ENCODE assay signal across 1 cellular context in the genomic region with DNA sequence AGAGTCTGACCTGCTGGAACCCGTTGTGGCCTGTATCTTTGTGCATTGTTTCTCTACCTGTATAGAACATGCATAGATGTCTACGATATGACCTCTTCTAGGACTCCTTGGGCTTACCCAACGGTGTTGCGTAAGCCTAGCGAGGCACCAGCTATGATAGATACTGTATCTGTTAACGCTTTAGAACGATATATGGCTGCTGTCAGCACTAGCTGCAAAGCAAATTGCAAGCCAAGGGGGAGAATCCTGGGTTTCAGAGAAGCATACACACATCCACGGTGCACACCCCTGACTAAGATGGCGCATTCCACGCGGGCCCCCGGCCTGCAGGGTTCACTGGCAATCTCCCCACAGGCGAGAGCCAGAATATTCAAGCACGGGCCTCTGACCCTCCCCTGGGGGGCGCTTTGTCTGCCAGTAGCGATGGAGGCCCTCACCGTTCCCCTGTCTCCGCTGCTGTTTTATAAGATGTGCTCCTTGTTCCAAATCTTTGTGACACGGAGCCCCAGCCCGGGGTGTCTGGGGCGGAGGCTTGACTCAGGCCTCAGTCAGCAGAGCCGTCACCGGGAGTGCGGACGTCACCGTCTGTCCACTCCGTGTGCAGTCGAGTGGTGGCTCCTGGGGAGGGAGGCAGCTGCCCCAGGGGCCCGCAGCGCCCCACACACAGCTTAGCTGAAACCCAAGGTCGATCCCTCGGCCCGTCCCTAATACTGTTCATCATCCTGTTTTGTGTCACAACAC.
TF ChIP-seq lines count a peak whose summit lies in the region.

No MANE protein-coding gene starts in this region.

TF ChIP-seq in WTC11, 78 proteins besides CTCF, POLR2A, EP300 and RAD21 (continued from another document):
- TF ChIP-seq, protein P1, sequence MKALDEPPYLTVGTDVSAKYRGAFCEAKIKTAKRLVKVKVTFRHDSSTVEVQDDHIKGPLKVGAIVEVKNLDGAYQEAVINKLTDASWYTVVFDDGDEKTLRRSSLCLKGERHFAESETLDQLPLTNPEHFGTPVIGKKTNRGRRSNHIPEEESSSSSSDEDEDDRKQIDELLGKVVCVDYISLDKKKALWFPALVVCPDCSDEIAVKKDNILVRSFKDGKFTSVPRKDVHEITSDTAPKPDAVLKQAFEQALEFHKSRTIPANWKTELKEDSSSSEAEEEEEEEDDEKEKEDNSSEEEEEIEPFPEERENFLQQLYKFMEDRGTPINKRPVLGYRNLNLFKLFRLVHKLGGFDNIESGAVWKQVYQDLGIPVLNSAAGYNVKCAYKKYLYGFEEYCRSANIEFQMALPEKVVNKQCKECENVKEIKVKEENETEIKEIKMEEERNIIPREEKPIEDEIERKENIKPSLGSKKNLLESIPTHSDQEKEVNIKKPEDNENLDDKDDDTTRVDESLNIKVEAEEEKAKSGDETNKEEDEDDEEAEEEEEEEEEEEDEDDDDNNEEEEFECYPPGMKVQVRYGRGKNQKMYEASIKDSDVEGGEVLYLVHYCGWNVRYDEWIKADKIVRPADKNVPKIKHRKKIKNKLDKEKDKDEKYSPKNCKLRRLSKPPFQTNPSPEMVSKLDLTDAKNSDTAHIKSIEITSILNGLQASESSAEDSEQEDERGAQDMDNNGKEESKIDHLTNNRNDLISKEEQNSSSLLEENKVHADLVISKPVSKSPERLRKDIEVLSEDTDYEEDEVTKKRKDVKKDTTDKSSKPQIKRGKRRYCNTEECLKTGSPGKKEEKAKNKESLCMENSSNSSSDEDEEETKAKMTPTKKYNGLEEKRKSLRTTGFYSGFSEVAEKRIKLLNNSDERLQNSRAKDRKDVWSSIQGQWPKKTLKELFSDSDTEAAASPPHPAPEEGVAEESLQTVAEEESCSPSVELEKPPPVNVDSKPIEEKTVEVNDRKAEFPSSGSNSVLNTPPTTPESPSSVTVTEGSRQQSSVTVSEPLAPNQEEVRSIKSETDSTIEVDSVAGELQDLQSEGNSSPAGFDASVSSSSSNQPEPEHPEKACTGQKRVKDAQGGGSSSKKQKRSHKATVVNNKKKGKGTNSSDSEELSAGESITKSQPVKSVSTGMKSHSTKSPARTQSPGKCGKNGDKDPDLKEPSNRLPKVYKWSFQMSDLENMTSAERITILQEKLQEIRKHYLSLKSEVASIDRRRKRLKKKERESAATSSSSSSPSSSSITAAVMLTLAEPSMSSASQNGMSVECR (CRISPR knock-in tag; IDR thresholded peaks at IDR 0.05; ENCODE audit: borderline replicate concordance) = no peak
- TF ChIP-seq RELA (CRISPR knock-in tag; IDR thresholded peaks at IDR 0.05; ENCODE audit: borderline replicate concordance) (no peak), ZNF138 (CRISPR knock-in tag; conservative IDR thresholded peaks at IDR 0.05) (no peak), ZNF121 (CRISPR knock-in tag; IDR thresholded peaks at IDR 0.05) (no peak), NFE2L1 (CRISPR knock-in tag; IDR thresholded peaks at IDR 0.05) (no peak), ZNF219 (CRISPR knock-in tag; IDR thresholded peaks at IDR 0.05; ENCODE audit: borderline replicate concordance) (no peak), TCF7 (CRISPR knock-in tag; IDR thresholded peaks at IDR 0.05; ENCODE audit: low read depth) (no peak), TEAD4 (CRISPR knock-in tag; IDR thresholded peaks at IDR 0.05) (no peak)
- TF ChIP-seq, protein P2, sequence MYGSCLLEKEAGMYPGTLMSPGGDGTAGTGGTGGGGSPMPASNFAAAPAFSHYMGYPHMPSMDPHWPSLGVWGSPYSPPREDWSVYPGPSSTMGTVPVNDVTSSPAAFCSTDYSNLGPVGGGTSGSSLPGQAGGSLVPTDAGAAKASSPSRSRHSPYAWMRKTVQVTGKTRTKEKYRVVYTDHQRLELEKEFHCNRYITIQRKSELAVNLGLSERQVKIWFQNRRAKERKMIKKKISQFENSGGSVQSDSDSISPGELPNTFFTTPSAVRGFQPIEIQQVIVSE (CRISPR knock-in tag; IDR thresholded peaks at IDR 0.05; ENCODE audit: borderline replicate concordance) = no peak
- TF ChIP-seq, protein P3, sequence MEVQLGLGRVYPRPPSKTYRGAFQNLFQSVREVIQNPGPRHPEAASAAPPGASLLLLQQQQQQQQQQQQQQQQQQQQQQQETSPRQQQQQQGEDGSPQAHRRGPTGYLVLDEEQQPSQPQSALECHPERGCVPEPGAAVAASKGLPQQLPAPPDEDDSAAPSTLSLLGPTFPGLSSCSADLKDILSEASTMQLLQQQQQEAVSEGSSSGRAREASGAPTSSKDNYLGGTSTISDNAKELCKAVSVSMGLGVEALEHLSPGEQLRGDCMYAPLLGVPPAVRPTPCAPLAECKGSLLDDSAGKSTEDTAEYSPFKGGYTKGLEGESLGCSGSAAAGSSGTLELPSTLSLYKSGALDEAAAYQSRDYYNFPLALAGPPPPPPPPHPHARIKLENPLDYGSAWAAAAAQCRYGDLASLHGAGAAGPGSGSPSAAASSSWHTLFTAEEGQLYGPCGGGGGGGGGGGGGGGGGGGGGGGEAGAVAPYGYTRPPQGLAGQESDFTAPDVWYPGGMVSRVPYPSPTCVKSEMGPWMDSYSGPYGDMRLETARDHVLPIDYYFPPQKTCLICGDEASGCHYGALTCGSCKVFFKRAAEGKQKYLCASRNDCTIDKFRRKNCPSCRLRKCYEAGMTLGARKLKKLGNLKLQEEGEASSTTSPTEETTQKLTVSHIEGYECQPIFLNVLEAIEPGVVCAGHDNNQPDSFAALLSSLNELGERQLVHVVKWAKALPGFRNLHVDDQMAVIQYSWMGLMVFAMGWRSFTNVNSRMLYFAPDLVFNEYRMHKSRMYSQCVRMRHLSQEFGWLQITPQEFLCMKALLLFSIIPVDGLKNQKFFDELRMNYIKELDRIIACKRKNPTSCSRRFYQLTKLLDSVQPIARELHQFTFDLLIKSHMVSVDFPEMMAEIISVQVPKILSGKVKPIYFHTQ (CRISPR knock-in tag; IDR thresholded peaks at IDR 0.05) = no peak
- TF ChIP-seq, protein P4, sequence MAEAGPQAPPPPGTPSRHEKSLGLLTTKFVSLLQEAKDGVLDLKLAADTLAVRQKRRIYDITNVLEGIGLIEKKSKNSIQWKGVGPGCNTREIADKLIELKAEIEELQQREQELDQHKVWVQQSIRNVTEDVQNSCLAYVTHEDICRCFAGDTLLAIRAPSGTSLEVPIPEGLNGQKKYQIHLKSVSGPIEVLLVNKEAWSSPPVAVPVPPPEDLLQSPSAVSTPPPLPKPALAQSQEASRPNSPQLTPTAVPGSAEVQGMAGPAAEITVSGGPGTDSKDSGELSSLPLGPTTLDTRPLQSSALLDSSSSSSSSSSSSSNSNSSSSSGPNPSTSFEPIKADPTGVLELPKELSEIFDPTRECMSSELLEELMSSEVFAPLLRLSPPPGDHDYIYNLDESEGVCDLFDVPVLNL (CRISPR knock-in tag; IDR thresholded peaks at IDR 0.05; ENCODE audit: borderline replicate concordance, low read depth) = no peak
